In genomic region chr1:149887456-149888159, GRCh38 we compare ENCODE assay signal across 8 cellular contexts. TPM values are rescaled to one million over a fixed set of nuclear protein-coding genes. Genes with fewer than 3 reads are reported as not detected.
DNase-seq lines count a peak whose midpoint lies in the region; ATAC-seq and TF ChIP-seq lines count a peak whose summit lies in the region.

No MANE protein-coding gene starts in this region.

- H3K4me2 ChIP-seq in smooth muscle cell = peak overlapping the region; percentile 97

- H3K4me3 ChIP-seq in AG04449 (ENCODE audit: low read depth, low read length) (peak overlapping the region; percentile 69), WERI-Rb-1 (ENCODE audit: low read depth, low read length) (peak overlapping the region; percentile 74), cardiac fibroblast (replicated peaks in 1 of 2; ENCODE audit: low read depth in 2 of 2, low read length in 2 of 2) (peak overlapping the region; percentile 63 to 71), smooth muscle cell (peak overlapping the region; percentile 64)

- TF ChIP-seq CTCF in AG04449 (IDR thresholded peaks at IDR 0.05; ENCODE audit: insufficient read depth, low read length, missing control alignments) = no peak
- TF ChIP-seq CTCF in WERI-Rb-1 (IDR thresholded peaks at IDR 0.05; ENCODE audit: low read depth, low read length) = no peak
- no peak for TF ChIP-seq CTCF in cardiac fibroblast (IDR thresholded peaks at IDR 0.05; ENCODE audit: low read depth, low read length)
- TF ChIP-seq CTCF in smooth muscle cell (IDR thresholded peaks at IDR 0.05; ENCODE audit: borderline replicate concordance, insufficient read depth, poor library complexity, severe bottlenecking) = no peak

- H3K9ac ChIP-seq in smooth muscle cell (ENCODE audit: low read depth) = peak overlapping the region; percentile 92

- no peak overlapping the region for H2AFZ ChIP-seq in smooth muscle cell (ENCODE audit: low read depth)

- H4K20me1 ChIP-seq in smooth muscle cell (ENCODE audit: low read depth) = peaks cover 18% of the 10 kb centered on the region

- H3K27ac ChIP-seq in WERI-Rb-1 (peak overlapping the region; percentile 89), smooth muscle cell (ENCODE audit: low read depth) (peak overlapping the region; percentile 98)

- WGBS in smooth muscle cell (ENCODE audit: low lambda C conversion rate) = 2% methylated on average over 46 of the region's 46 CpGs

- H3K4me1 ChIP-seq in smooth muscle cell (ENCODE audit: low read depth) = peaks cover 19% of the 10 kb centered on the region

- no peaks in the 10 kb centered on the region for H3K27me3 ChIP-seq in WERI-Rb-1 (ENCODE audit: insufficient read depth, low read depth, severe bottlenecking)
- no peaks in the 10 kb centered on the region for H3K27me3 ChIP-seq in smooth muscle cell (ENCODE audit: low read depth)

- H3K36me3 ChIP-seq in WERI-Rb-1 (no peaks in the 10 kb centered on the region; the same call in 1 of the 2 replicates), smooth muscle cell (ENCODE audit: low read depth) (no peaks in the 10 kb centered on the region)

- CTCF ChIA-PET in AG04449 (lab: Yijun Ruan, JAX) = interaction anchor here (0.7 to 2.9 kb wide), 22 partner anchors 9 to 303 kb away, joined by 3 to 18 read pairs (median 5); partner anchors contain the start of genes BOLA1 and VPS45

- DNase-seq in AG04449 (ENCODE audit: low read depth, low spot score) (peak; percentile 97), NCI-H2196 (lab: John Stamatoyannopoulos, UW; ENCODE audit: unreplicated experiment) (peak; percentile 93), WERI-Rb-1 (peak; percentile 93), cardiac fibroblast (ENCODE audit: low read depth in 2 of 2) (peak; percentile 99), inferior parietal cortex (ENCODE audit: extremely low spot score) (peak; percentile 99), smooth muscle cell (lab: John Stamatoyannopoulos, UW; ENCODE audit: unreplicated experiment) (peak; percentile 46)

- POLR2A ChIA-PET in AG04449 (lab: Yijun Ruan, JAX) = interaction anchor here (0.7 to 3.7 kb wide), 23 partner anchors 10 to 346 kb away, joined by 3 to 39 read pairs (median 4); partner anchors contain the start of genes BOLA1, MTMR11, OTUD7B and VPS45

- peaks cover 11% of the 10 kb centered on the region for H3F3A ChIP-seq in smooth muscle cell (ENCODE audit: low read depth)

- H3K9me3 ChIP-seq in WERI-Rb-1 (ENCODE audit: severe bottlenecking) = no peaks in the 10 kb centered on the region
- H3K9me3 ChIP-seq in smooth muscle cell (replicated peaks; ENCODE audit: low read depth) = no peaks in the 10 kb centered on the region

- ATAC-seq in GM18870 (IDR thresholded peaks at IDR 0.05; ENCODE audit: unreplicated experiment) (peak; percentile 46), HG03108 (IDR thresholded peaks at IDR 0.05; ENCODE audit: unreplicated experiment) (peak; percentile 46)

- peaks cover 21% of the 10 kb centered on the region for H3K79me2 ChIP-seq in smooth muscle cell (ENCODE audit: low read depth)

RNA-seq across cellular contexts. Expression of gene BOLA1, which starts 11.8 kb away (rescaled TPM):
- 14.3 and 21.3 TPM in 2 replicates for total RNA-seq in smooth muscle cell
- polyA plus RNA-seq in smooth muscle cell = 25.7 and 27.4 TPM in 2 replicates

RNA-seq across cellular contexts. Expression of gene SV2A, which starts 30.0 kb away (rescaled TPM):
- 9.8 and 14.6 TPM in 2 replicates for total RNA-seq in smooth muscle cell
- 10.5 and 14.0 TPM in 2 replicates for polyA plus RNA-seq in smooth muscle cell

RNA-seq across cellular contexts. Expression of gene SF3B4, which starts 40.0 kb away (rescaled TPM):
- 27.3 and 32.8 TPM in 2 replicates for total RNA-seq in smooth muscle cell
- 72.9 and 75.3 TPM in 2 replicates for polyA plus RNA-seq in smooth muscle cell

RNA-seq across cellular contexts. Expression of gene MTMR11, which starts 49.1 kb away (rescaled TPM):
- 19.4 and 23.5 TPM in 2 replicates for total RNA-seq in smooth muscle cell
- polyA plus RNA-seq in smooth muscle cell = 17.2 and 18.2 TPM in 2 replicates

Comparison
In these comparisons a context has a peak if more than half of its experiments do, and no peak if none do; other contexts are left out.
1. Peak in every context shown above with its lines: DNase-seq, ATAC-seq, H3K4me3 ChIP-seq and H3K27ac ChIP-seq.
2. DNase-seq: peak in every context shown above with its lines; median percentile 99 in cardiac fibroblast; 99 in inferior parietal cortex; 97 in AG04449; 93 in NCI-H2196; 93 in WERI-Rb-1; 46 in smooth muscle cell.